1 cellular context compared by ENCODE assay signal in genomic region chr9:122929803-122930354, GRCh38.
TF ChIP-seq lines count a peak whose summit lies in the region.

No MANE protein-coding gene starts in this region.

TF ChIP-seq in GM12878, 131 proteins besides CTCF, POLR2A, EP300 and RAD21:
- TF ChIP-seq ATF7 (IDR thresholded peaks at IDR 0.05; ENCODE audit: low read depth) = no peak
- TF ChIP-seq SIN3A (IDR thresholded peaks at IDR 0.05; ENCODE audit: low read depth, low read length) = no peak
- no peak for TF ChIP-seq ZNF687 (IDR thresholded peaks at IDR 0.05)
- TF ChIP-seq RBBP5 (conservative IDR thresholded peaks at IDR 0.05) = no peak
- TF ChIP-seq ZBTB33 (IDR thresholded peaks at IDR 0.05) = no peak
- no peak for TF ChIP-seq CEBPZ (IDR thresholded peaks at IDR 0.05; ENCODE audit: low read depth, low read length)
- TF ChIP-seq ZNF207 (IDR thresholded peaks at IDR 0.05; ENCODE audit: borderline replicate concordance) = no peak
